In genomic region chr16:19997734-19998133, GRCh38 we compare ENCODE assay signal across 21 cellular contexts.
"Had no signal": no experiment of that assay in that cellular context is flagged by ENCODE, and none has a peak within 500 bp of the region (broad histone marks: within the 10 kb centered on the region; RNA-seq: fewer than 3 reads in every experiment).

No MANE protein-coding gene starts in this region.

- H3K4me3 ChIP-seq: colonic mucosa, esophagus squamous epithelium, gastroesophageal sphincter, left ventricle myocardium inferior, lung, pancreas, prostate gland, stomach, thoracic aorta, transverse colon had no signal

- H3K9me3 Mint-ChIP-seq: nephron had no signal

- H3K9me3 ChIP-seq: colonic mucosa, esophagus squamous epithelium, pancreas, prostate gland, thoracic aorta, transverse colon had no signal

- FAIRE-seq: pancreas had no signal

- ATAC-seq: gastroesophageal sphincter, pancreas, sciatic nerve had no signal

- H3K4me1 Mint-ChIP-seq: naive B cell, nephron had no signal

- DNase-seq: colonic mucosa; dermis blood vessel endothelial cell; esophagus squamous epithelium; foreskin fibroblast; glutamatergic neuron; islet precursor cell; left ventricle myocardium inferior; mesenchymal stem cell; naive B cell; occipital lobe; pancreas; stimulated activated naive CD4-positive, alpha-beta T cell; stomach; substantia nigra; transverse colon had no signal

- H3K27ac Mint-ChIP-seq: naive B cell, nephron had no signal

- H3K27ac ChIP-seq: colonic mucosa, esophagus squamous epithelium, gastroesophageal sphincter, left ventricle myocardium inferior, pancreas, prostate gland, stomach, thoracic aorta, transverse colon had no signal

- H3K27me3 ChIP-seq: colonic mucosa, pancreas, transverse colon had no signal

- H3K4me3 Mint-ChIP-seq: naive B cell, nephron had no signal

- H3K36me3 Mint-ChIP-seq: naive B cell had no signal

- H3K36me3 ChIP-seq: colonic mucosa, esophagus squamous epithelium, gastroesophageal sphincter, left ventricle myocardium inferior, pancreas, prostate gland, stomach, thoracic aorta, transverse colon had no signal

- H3K4me1 ChIP-seq: colonic mucosa, esophagus squamous epithelium, gastroesophageal sphincter, left ventricle myocardium inferior, prostate gland, stomach had no signal
